In genomic region chr10:75599875-75600648, GRCh38 we compare ENCODE assay signal across 1 cellular context.
A peak's percentile ranks its signal among the peaks of the same experiment; 100 is the strongest.
TF ChIP-seq lines count a peak whose summit lies in the region.

No MANE protein-coding gene starts in this region.

TF ChIP-seq in HepG2, 621 proteins besides CTCF, POLR2A, EP300 and RAD21 (continued from another document):
- 0 out of 2 replicates have a peak, but pooled peaks have one; percentile 19 for TF ChIP-seq PAXIP1 (CRISPR knock-in tag; conservative IDR thresholded peaks at IDR 0.05)
- TF ChIP-seq ZNF598 (CRISPR knock-in tag; IDR thresholded peaks at IDR 0.05; ENCODE audit: borderline replicate concordance): no peak
- TF ChIP-seq SOX5 (CRISPR knock-in tag; IDR thresholded peaks at IDR 0.05; ENCODE audit: borderline replicate concordance): peak; percentile 66; the same call in 1 of the 2 replicates
- TF ChIP-seq ZFY (CRISPR knock-in tag; IDR thresholded peaks at IDR 0.05): no peak
- no peak for TF ChIP-seq FOXA1 (IDR thresholded peaks at IDR 0.05)
- peak; percentile 61 for TF ChIP-seq FOXA1 (CRISPR knock-in tag; IDR thresholded peaks at IDR 0.05)
- TF ChIP-seq ZNF496 (CRISPR knock-in tag; IDR thresholded peaks at IDR 0.05; ENCODE audit: insufficient replicate concordance): no peak
- no peak for TF ChIP-seq ZGPAT (CRISPR knock-in tag; IDR thresholded peaks at IDR 0.05)
- no peak for TF ChIP-seq KLF6 (CRISPR knock-in tag; IDR thresholded peaks at IDR 0.05)
- peak; percentile 93 for TF ChIP-seq RARA (CRISPR knock-in tag; IDR thresholded peaks at IDR 0.05)
- TF ChIP-seq ZKSCAN8 (CRISPR knock-in tag; IDR thresholded peaks at IDR 0.05; ENCODE audit: borderline replicate concordance): no peak
- TF ChIP-seq MED1 (CRISPR knock-in tag; IDR thresholded peaks at IDR 0.05): peak; percentile 42; the same call in 1 of the 2 replicates
- TF ChIP-seq CREM (IDR thresholded peaks at IDR 0.05): no peak
- TF ChIP-seq CREM (CRISPR knock-in tag; IDR thresholded peaks at IDR 0.05): no peak
- TF ChIP-seq DPF2 (CRISPR knock-in tag; IDR thresholded peaks at IDR 0.05; ENCODE audit: borderline replicate concordance, low read depth): 0 out of 2 replicates have a peak, but pooled peaks have one; percentile 21
- no peak for TF ChIP-seq POLR2G (IDR thresholded peaks at IDR 0.05; ENCODE audit: low read depth, low read length)
- TF ChIP-seq ZNF75D (CRISPR knock-in tag; IDR thresholded peaks at IDR 0.05; ENCODE audit: borderline replicate concordance): no peak
- no peak for TF ChIP-seq ZNF512 (CRISPR knock-in tag; IDR thresholded peaks at IDR 0.05)
- TF ChIP-seq GATAD2A (CRISPR knock-in tag; IDR thresholded peaks at IDR 0.05): peak; percentile 47; the same call in 1 of the 2 replicates
- TF ChIP-seq RAD51 (IDR thresholded peaks at IDR 0.05; ENCODE audit: borderline replicate concordance): no peak
- no peak for TF ChIP-seq SP2 (CRISPR knock-in tag; IDR thresholded peaks at IDR 0.05)
- TF ChIP-seq HMGXB4 (CRISPR knock-in tag; IDR thresholded peaks at IDR 0.05; ENCODE audit: borderline replicate concordance in 1 of 2, low read depth in 1 of 2): no peak
- no peak for TF ChIP-seq WIZ (CRISPR knock-in tag; IDR thresholded peaks at IDR 0.05)
- no peak for TF ChIP-seq MLXIP (CRISPR knock-in tag; IDR thresholded peaks at IDR 0.05; ENCODE audit: borderline replicate concordance)
- 0 out of 2 replicates have a peak, but pooled peaks have one; percentile 6 for TF ChIP-seq ZNF430 (CRISPR knock-in tag; IDR thresholded peaks at IDR 0.05)
- peak; percentile 71; the same call in 1 of the 2 replicates for TF ChIP-seq RXRB (CRISPR knock-in tag; IDR thresholded peaks at IDR 0.05; ENCODE audit: borderline replicate concordance)
- no peak for TF ChIP-seq ZSCAN31 (CRISPR knock-in tag; IDR thresholded peaks at IDR 0.05; ENCODE audit: low read depth)
- TF ChIP-seq ZNF576 (CRISPR knock-in tag; IDR thresholded peaks at IDR 0.05): no peak
- no peak for TF ChIP-seq TOPORS (CRISPR knock-in tag; IDR thresholded peaks at IDR 0.05)
- no peak for TF ChIP-seq E2F1 (CRISPR knock-in tag; IDR thresholded peaks at IDR 0.05)
- TF ChIP-seq JUNB (CRISPR knock-in tag; IDR thresholded peaks at IDR 0.05; ENCODE audit: borderline replicate concordance): no peak
- TF ChIP-seq ZEB1 (IDR thresholded peaks at IDR 0.05; ENCODE audit: insufficient replicate concordance, low read depth): no peak
- TF ChIP-seq NR2F1 (CRISPR knock-in tag; IDR thresholded peaks at IDR 0.05): peak in 1 of 2 experiments; percentile 67; a peak in 1 of 4 replicates
- peak; percentile 53 for TF ChIP-seq NR2F6 (IDR thresholded peaks at IDR 0.05)
- peak; percentile 31; the same call in 1 of the 2 replicates for TF ChIP-seq NR2F6 (CRISPR knock-in tag; IDR thresholded peaks at IDR 0.05)
- peak; percentile 82 for TF ChIP-seq FOXA3 (CRISPR knock-in tag; IDR thresholded peaks at IDR 0.05)
- TF ChIP-seq TBX2 (CRISPR knock-in tag; IDR thresholded peaks at IDR 0.05; ENCODE audit: borderline replicate concordance): peak; percentile 40
- no peak for TF ChIP-seq ETV6 (CRISPR knock-in tag; conservative IDR thresholded peaks at IDR 0.05)
- 0 out of 2 replicates have a peak, but pooled peaks have one; percentile 27 for TF ChIP-seq ZSCAN29 (CRISPR knock-in tag; conservative IDR thresholded peaks at IDR 0.05)
- TF ChIP-seq ZNF614 (CRISPR knock-in tag; IDR thresholded peaks at IDR 0.05; ENCODE audit: borderline replicate concordance): 0 out of 2 replicates have a peak, but pooled peaks have one; percentile 10
- TF ChIP-seq LCORL (IDR thresholded peaks at IDR 0.05): no peak
- 0 out of 2 replicates have a peak, but pooled peaks have one; percentile 23 for TF ChIP-seq LCORL (CRISPR knock-in tag; IDR thresholded peaks at IDR 0.05)
- TF ChIP-seq ZBTB2 (CRISPR knock-in tag; IDR thresholded peaks at IDR 0.05; ENCODE audit: low read depth): no peak
- no peak for TF ChIP-seq NR3C1 (CRISPR knock-in tag; IDR thresholded peaks at IDR 0.05)
- TF ChIP-seq ZNF629 (CRISPR knock-in tag; conservative IDR thresholded peaks at IDR 0.05): peak; percentile 94
- peak; percentile 35; the same call in 1 of the 2 replicates for TF ChIP-seq HNF4A (CRISPR knock-in tag; IDR thresholded peaks at IDR 0.05)
